Comparison of ENCODE assay signal across 1 cellular context in genomic region chr21:43037918-43038658, GRCh38. TPM values are rescaled to one million over a fixed set of nuclear protein-coding genes. Genes with fewer than 3 reads are reported as not detected.
"Had no signal": no experiment of that assay in that cellular context is flagged by ENCODE, and none has a peak within 500 bp of the region (broad histone marks: within the 10 kb centered on the region; RNA-seq: fewer than 3 reads in every experiment).

No MANE protein-coding gene starts in this region.

RNA-seq across cellular contexts. Expression of gene CBS, which starts 37.5 kb away (rescaled TPM):
- polyA plus RNA-seq: IgD-negative memory B cell had no signal
